In the genomic region with DNA sequence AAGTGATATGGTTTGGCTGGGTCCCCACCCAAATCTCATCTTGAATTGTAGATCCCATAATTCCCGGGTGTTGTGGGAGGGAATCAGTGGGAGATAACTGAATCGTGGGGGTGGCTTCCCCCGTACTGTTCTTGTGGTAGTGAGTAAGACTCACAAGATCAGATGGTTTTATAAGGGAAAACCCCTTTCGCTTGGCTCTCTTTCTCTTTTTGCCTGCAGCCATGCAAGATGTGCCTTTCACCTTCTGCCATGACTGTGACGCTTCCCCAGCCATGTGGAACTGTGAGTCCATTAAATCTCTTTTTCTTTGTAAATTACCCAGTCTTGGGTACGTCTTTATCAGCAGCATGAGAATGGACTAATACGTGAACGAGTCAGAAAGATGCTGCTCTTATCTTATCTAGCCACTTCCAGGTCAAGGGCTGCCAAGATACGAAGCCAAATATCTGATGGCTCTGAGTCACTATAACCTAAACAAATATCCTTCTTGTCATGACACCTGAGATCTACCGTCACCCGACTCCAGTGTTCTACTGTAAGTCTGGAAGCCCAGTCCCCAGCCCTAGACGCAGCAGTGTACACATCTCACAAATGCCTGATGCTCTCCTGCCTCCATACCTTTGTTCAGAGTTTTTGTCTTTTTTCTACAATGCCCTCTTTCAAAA, we compare ENCODE assay signal across 1 cellular context.
TF ChIP-seq lines count a peak whose summit lies in the region.

No MANE protein-coding gene starts in this region.

TF ChIP-seq in GM23338, 12 proteins besides CTCF, POLR2A, EP300 and RAD21 (continued from another document):
- TF ChIP-seq, protein P1, sequence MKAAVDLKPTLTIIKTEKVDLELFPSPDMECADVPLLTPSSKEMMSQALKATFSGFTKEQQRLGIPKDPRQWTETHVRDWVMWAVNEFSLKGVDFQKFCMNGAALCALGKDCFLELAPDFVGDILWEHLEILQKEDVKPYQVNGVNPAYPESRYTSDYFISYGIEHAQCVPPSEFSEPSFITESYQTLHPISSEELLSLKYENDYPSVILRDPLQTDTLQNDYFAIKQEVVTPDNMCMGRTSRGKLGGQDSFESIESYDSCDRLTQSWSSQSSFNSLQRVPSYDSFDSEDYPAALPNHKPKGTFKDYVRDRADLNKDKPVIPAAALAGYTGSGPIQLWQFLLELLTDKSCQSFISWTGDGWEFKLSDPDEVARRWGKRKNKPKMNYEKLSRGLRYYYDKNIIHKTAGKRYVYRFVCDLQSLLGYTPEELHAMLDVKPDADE (IDR thresholded peaks at IDR 0.05): no peak
- TF ChIP-seq POLR2AphosphoS5 (IDR thresholded peaks at IDR 0.05; ENCODE audit: low read depth): no peak
- TF ChIP-seq, protein P2, sequence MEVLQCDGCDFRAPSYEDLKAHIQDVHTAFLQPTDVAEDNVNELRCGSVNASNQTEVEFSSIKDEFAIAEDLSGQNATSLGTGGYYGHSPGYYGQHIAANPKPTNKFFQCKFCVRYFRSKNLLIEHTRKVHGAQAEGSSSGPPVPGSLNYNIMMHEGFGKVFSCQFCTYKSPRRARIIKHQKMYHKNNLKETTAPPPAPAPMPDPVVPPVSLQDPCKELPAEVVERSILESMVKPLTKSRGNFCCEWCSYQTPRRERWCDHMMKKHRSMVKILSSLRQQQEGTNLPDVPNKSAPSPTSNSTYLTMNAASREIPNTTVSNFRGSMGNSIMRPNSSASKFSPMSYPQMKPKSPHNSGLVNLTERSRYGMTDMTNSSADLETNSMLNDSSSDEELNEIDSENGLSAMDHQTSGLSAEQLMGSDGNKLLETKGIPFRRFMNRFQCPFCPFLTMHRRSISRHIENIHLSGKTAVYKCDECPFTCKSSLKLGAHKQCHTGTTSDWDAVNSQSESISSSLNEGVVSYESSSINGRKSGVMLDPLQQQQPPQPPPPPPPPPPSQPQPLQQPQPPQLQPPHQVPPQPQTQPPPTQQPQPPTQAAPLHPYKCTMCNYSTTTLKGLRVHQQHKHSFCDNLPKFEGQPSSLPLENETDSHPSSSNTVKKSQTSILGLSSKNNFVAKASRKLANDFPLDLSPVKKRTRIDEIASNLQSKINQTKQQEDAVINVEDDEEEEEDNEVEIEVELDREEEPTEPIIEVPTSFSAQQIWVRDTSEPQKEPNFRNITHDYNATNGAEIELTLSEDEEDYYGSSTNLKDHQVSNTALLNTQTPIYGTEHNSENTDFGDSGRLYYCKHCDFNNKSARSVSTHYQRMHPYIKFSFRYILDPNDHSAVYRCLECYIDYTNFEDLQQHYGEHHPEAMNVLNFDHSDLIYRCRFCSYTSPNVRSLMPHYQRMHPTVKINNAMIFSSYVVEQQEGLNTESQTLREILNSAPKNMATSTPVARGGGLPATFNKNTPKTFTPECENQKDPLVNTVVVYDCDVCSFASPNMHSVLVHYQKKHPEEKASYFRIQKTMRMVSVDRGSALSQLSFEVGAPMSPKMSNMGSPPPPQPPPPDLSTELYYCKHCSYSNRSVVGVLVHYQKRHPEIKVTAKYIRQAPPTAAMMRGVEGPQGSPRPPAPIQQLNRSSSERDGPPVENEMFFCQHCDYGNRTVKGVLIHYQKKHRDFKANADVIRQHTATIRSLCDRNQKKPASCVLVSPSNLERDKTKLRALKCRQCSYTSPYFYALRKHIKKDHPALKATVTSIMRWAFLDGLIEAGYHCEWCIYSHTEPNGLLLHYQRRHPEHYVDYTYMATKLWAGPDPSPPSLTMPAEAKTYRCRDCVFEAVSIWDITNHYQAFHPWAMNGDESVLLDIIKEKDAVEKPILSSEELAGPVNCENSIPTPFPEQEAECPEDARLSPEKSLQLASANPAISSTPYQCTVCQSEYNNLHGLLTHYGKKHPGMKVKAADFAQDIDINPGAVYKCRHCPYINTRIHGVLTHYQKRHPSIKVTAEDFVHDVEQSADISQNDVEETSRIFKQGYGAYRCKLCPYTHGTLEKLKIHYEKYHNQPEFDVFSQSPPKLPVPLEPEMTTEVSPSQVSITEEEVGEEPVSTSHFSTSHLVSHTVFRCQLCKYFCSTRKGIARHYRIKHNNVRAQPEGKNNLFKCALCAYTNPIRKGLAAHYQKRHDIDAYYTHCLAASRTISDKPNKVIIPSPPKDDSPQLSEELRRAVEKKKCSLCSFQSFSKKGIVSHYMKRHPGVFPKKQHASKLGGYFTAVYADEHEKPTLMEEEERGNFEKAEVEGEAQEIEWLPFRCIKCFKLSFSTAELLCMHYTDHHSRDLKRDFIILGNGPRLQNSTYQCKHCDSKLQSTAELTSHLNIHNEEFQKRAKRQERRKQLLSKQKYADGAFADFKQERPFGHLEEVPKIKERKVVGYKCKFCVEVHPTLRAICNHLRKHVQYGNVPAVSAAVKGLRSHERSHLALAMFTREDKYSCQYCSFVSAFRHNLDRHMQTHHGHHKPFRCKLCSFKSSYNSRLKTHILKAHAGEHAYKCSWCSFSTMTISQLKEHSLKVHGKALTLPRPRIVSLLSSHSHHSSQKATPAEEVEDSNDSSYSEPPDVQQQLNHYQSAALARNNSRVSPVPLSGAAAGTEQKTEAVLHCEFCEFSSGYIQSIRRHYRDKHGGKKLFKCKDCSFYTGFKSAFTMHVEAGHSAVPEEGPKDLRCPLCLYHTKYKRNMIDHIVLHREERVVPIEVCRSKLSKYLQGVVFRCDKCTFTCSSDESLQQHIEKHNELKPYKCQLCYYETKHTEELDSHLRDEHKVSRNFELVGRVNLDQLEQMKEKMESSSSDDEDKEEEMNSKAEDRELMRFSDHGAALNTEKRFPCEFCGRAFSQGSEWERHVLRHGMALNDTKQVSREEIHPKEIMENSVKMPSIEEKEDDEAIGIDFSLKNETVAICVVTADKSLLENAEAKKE (CRISPR knock-in tag; IDR thresholded peaks at IDR 0.05): no peak
- TF ChIP-seq STAT1 (IDR thresholded peaks at IDR 0.05; ENCODE audit: unreplicated experiment): no peak
